8 cellular contexts compared by ENCODE assay signal in genomic region chr3:30606301-30607031, GRCh38. TPM values are rescaled to one million over a fixed set of nuclear protein-coding genes. Genes with fewer than 3 reads are reported as not detected.
A peak's percentile ranks its signal among the peaks of the same experiment; 100 is the strongest.
DNase-seq lines count a peak whose midpoint lies in the region; ATAC-seq and TF ChIP-seq lines count a peak whose summit lies in the region.

TGFBR2 (plus strand) TSS chr3:30606601; CDS start chr3:30606884, 283 bp downstream.

- H3K4me1 ChIP-seq in adipocyte (ENCODE audit: control insufficient read depth, insufficient read depth, low read length) (peaks cover 29% of the 10 kb centered on the region), heart left ventricle (peaks cover 3 to 78% (median 43%) of the 10 kb centered on the region in 12 donors)

- H3K4me1 Mint-ChIP-seq in T-cell: peaks cover 56 to 69% (median 58%) of the 10 kb centered on the region in 3 donors
- peaks cover 32% of the 10 kb centered on the region for H3K4me1 Mint-ChIP-seq in type B pancreatic cell (ENCODE audit: unreplicated experiment)

- H3K9me3 Mint-ChIP-seq in T-cell (no peaks in the 10 kb centered on the region), type B pancreatic cell (peaks cover 6% of the 10 kb centered on the region)

- H3K27me3 Mint-ChIP-seq in T-cell (no peaks in the 10 kb centered on the region), type B pancreatic cell (peaks cover 16% of the 10 kb centered on the region)

- H3K9me3 ChIP-seq in adipocyte (ENCODE audit: control insufficient read depth, low read length) (no peaks in the 10 kb centered on the region), heart left ventricle (no peaks in the 10 kb centered on the region)

- ATAC-seq in GM21717 (IDR thresholded peaks at IDR 0.05; ENCODE audit: unreplicated experiment) (peak; percentile 73), T-cell (replicated peaks in 1 of 4) (peak; percentile 66 to 82 (median 81)), heart left ventricle (peak; percentile 95 to 98 (median 98))

- no peaks in the 10 kb centered on the region for H3K36me3 ChIP-seq in adipocyte (ENCODE audit: control insufficient read depth, insufficient read depth, low read length, severe bottlenecking)
- peaks cover 0 to 4% (median 0%) of the 10 kb centered on the region in 9 donors for H3K36me3 ChIP-seq in heart left ventricle

- H3K27me3 ChIP-seq in adipocyte (replicated peaks; ENCODE audit: control insufficient read depth, insufficient read depth, low read length) (no peaks in the 10 kb centered on the region), heart left ventricle (no peaks in the 10 kb centered on the region)

- peak within 1 kb of the TSS; percentile 94 to 100 (median 99) for H3K27ac ChIP-seq in heart left ventricle

- CTCF ChIA-PET in T-cell (lab: Charles Lee): interaction anchor here (0.8 to 2.3 kb wide), 6 partner anchors 16 to 86 kb away, joined by 3 to 5 read pairs (median 3); no protein-coding TSS in a partner anchor

- WGBS in heart left ventricle, 4 donors: 0 to 1% (median 1%) methylated on average over 35 to 71 of the region's 71 CpGs

- TF ChIP-seq CTCF in heart left ventricle (IDR thresholded peaks at IDR 0.05) (peak in 9 of 12 donors; percentile 3 to 45 (median 30)), type B pancreatic cell (conservative IDR thresholded peaks at IDR 0.05) (peak; percentile 49)

- H3K27ac Mint-ChIP-seq in T-cell (peak within 1 kb of the TSS; percentile 99 to 100), type B pancreatic cell (peak within 1 kb of the TSS; percentile 92)

- peak; percentile 96 for DNase-seq in Daoy (ENCODE audit: low read depth)
- peak; percentile 74 for DNase-seq in Jurkat, Clone E6-1 (ENCODE audit: low read depth, low spot score)
- DNase-seq in T-cell: peak; percentile 60 to 87 (median 76)
- DNase-seq in adipocyte (ENCODE audit: low read depth): peak; percentile 99
- DNase-seq in heart left ventricle: peak; percentile 94 to 98 (median 97)
- peak; percentile 20 to 95 (median 60) for DNase-seq in posterior cingulate gyrus
- peak; percentile 86 for DNase-seq in type B pancreatic cell (ENCODE audit: extremely low spot score, unreplicated experiment)

- H3K4me3 Mint-ChIP-seq in T-cell (peak within 1 kb of the TSS; percentile 96 to 99 (median 97)), type B pancreatic cell (peak within 1 kb of the TSS; percentile 97)

- intact Hi-C loops in heart left ventricle (cut with DNase I): loop anchor here in 8 of 10 donors (2.0 to 10.0 kb wide), 15 partner anchors 76 to 409 kb away; no protein-coding TSS in a partner anchor
- intact Hi-C loops in posterior cingulate gyrus (cut with DNase I): no loop called here

- POLR2A ChIA-PET in T-cell (lab: Charles Lee): interaction anchor here (0.6 to 1.2 kb wide), 4 partner anchors 10 to 112 kb away, joined by 3 to 6 read pairs (median 4); no protein-coding TSS in a partner anchor

- peak within 1 kb of the TSS; percentile 77 for H3K4me3 ChIP-seq in Jurkat, Clone E6-1 (ENCODE audit: low read length)
- H3K4me3 ChIP-seq in adipocyte (ENCODE audit: low read length) (peak within 1 kb of the TSS; percentile 97), heart left ventricle (peak within 1 kb of the TSS; percentile 67 to 98 (median 94))

- peak within 1 kb of the TSS; percentile 99 for H3K9ac ChIP-seq in adipocyte (ENCODE audit: low read length)

- peak in 1 of 2 donors; percentile 94 for TF ChIP-seq POLR2A in heart left ventricle (IDR thresholded peaks at IDR 0.05)

- peaks cover 7% of the 10 kb centered on the region for H3K36me3 Mint-ChIP-seq in T-cell
- H3K36me3 Mint-ChIP-seq in type B pancreatic cell: peaks cover 5% of the 10 kb centered on the region

RNA-seq across cellular contexts. Expression of gene TGFBR2, which starts in this region (rescaled TPM):
- 5.7 and 6.8 TPM in 2 replicates for total RNA-seq in Daoy (2014; rRNA removed; shearing (Covaris generic))
- 10.0 TPM for polyA plus RNA-seq in Jurkat, Clone E6-1 (2012; ENCODE audit: insufficient read depth, insufficient read length)
- 100 to 1,000 TPM; 114 to 145 (median 127) TPM for total RNA-seq in T-cell
- 100 to 1,000 TPM in 7 of 9 donors, 10 to 100 TPM in 2; 82.4 to 217 (median 143) TPM for total RNA-seq in heart left ventricle
- polyA plus RNA-seq in heart left ventricle: 100 to 1,000 TPM in 1 of 2 donors, 10 to 100 TPM in 1; 13.8 to 153 TPM
- total RNA-seq in type B pancreatic cell (ENCODE audit: low replicate concordance): 21.8 and 26.1 TPM in 2 replicates

Comparison
In these comparisons a context has a peak if more than half of its experiments do, and no peak if none do; other contexts are left out.
1. Peak in every context shown above with its lines: DNase-seq, ATAC-seq, H3K4me3 ChIP-seq and H3K27ac ChIP-seq.